In genomic region chr14:73591690-73592448, GRCh38 we compare ENCODE assay signal across 8 cellular contexts. TPM values are rescaled to one million over a fixed set of nuclear protein-coding genes. Genes with fewer than 3 reads are reported as not detected.
DNase-seq lines count a peak whose midpoint lies in the region; ATAC-seq and TF ChIP-seq lines count a peak whose summit lies in the region.

Gene ACOT4 (plus strand): TSS chr14:73591873. CDS start chr14:73591960, 87 bp downstream.

- H3K4me1 ChIP-seq in foreskin keratinocyte = no peaks in the 10 kb centered on the region

- no peak within 1 kb of the TSS for H3K27ac Mint-ChIP-seq in activated T-helper 1 cell treated with anti-CD3 and anti-CD28 coated beads, Interleukin-12 subunit alpha, Interleukin-12 subunit beta, Interleukin-2, Interleukin-4 antibody, amounts not matched to agents 30 ng/mL and 10 ng/mL and 1 ng/mL, durations not matched to agents 14 hours and 24 hours and 36 hours

- no peaks in the 10 kb centered on the region for H3K36me3 Mint-ChIP-seq in activated T-helper 1 cell treated with anti-CD3 and anti-CD28 coated beads, Interleukin-12 subunit alpha, Interleukin-12 subunit beta, Interleukin-2, Interleukin-4 antibody, amounts not matched to agents 30 ng/mL and 10 ng/mL and 1 ng/mL, durations not matched to agents 14 hours and 24 hours and 36 hours (ENCODE audit: low read depth)

- peaks cover 5% of the 10 kb centered on the region for H3K27me3 Mint-ChIP-seq in activated T-helper 1 cell treated with anti-CD3 and anti-CD28 coated beads, Interleukin-12 subunit alpha, Interleukin-12 subunit beta, Interleukin-2, Interleukin-4 antibody, amounts not matched to agents 30 ng/mL and 10 ng/mL and 1 ng/mL, durations not matched to agents 14 hours and 24 hours and 36 hours (ENCODE audit: insufficient read depth)

- H3K4me3 ChIP-seq in BJ (ENCODE audit: low read depth, low read length) = peak within 1 kb of the TSS; percentile 50

- peaks cover 1% of the 10 kb centered on the region; the same call in 1 of the 2 replicates for H3K27me3 ChIP-seq in BJ (ENCODE audit: control insufficient read depth, insufficient read depth, low read length)
- no peaks in the 10 kb centered on the region for H3K27me3 ChIP-seq in foreskin keratinocyte

- in situ Hi-C loops in KBM-7 (cut with MboI; ENCODE audit: low pct_unique_long_range_greater_than_20kb, low sequenced_read_pairs) = no loop called here

- CTCF ChIA-PET in BJ (lab: Yijun Ruan, JAX) = no interaction called here

- TF ChIP-seq CTCF in BJ (IDR thresholded peaks at IDR 0.05; ENCODE audit: insufficient read depth, low read depth, low read length) = no peak
- TF ChIP-seq CTCF in foreskin keratinocyte (conservative IDR thresholded peaks at IDR 0.05) = peak; percentile 27
- no peak for TF ChIP-seq CTCF in omental fat pad (IDR thresholded peaks at IDR 0.05)

- ATAC-seq in GM19397 (IDR thresholded peaks at IDR 0.05; ENCODE audit: unreplicated experiment) (peak; percentile 57), foreskin keratinocyte (peak; percentile 84), omental fat pad (ENCODE audit: low FRiP score) (peak; percentile 82)

- no peaks in the 10 kb centered on the region for H3K4me1 Mint-ChIP-seq in activated T-helper 1 cell treated with anti-CD3 and anti-CD28 coated beads, Interleukin-12 subunit alpha, Interleukin-12 subunit beta, Interleukin-2, Interleukin-4 antibody, amounts not matched to agents 30 ng/mL and 10 ng/mL and 1 ng/mL, durations not matched to agents 14 hours and 24 hours and 36 hours (ENCODE audit: low read depth)

- H3K4me3 Mint-ChIP-seq in activated T-helper 1 cell treated with anti-CD3 and anti-CD28 coated beads, Interleukin-12 subunit alpha, Interleukin-12 subunit beta, Interleukin-2, Interleukin-4 antibody, amounts not matched to agents 30 ng/mL and 10 ng/mL and 1 ng/mL, durations not matched to agents 14 hours and 24 hours and 36 hours = peak within 1 kb of the TSS; percentile 72

- intact Hi-C loops in activated T-helper 1 cell treated with anti-CD3 and anti-CD28 coated beads, Interleukin-12 subunit alpha, Interleukin-12 subunit beta, Interleukin-2, Interleukin-4 antibody, amounts not matched to agents 30 ng/mL and 10 ng/mL and 1 ng/mL, durations not matched to agents 14 hours and 24 hours and 36 hours (cut with micrococcal nuclease) = loop anchor here (2.0 kb wide), 1 partner anchor 21 kb away; the partner anchor contains the start of gene ACOT6

- no peaks in the 10 kb centered on the region for H3K36me3 ChIP-seq in BJ (ENCODE audit: control insufficient read depth, insufficient read depth, low read length)

- H3K9me3 Mint-ChIP-seq in activated T-helper 1 cell treated with anti-CD3 and anti-CD28 coated beads, Interleukin-12 subunit alpha, Interleukin-12 subunit beta, Interleukin-2, Interleukin-4 antibody, amounts not matched to agents 30 ng/mL and 10 ng/mL and 1 ng/mL, durations not matched to agents 14 hours and 24 hours and 36 hours = no peaks in the 10 kb centered on the region

- POLR2A ChIA-PET in BJ (lab: Charles Lee) = interaction anchor here (0.6 kb wide), 1 partner anchor 13 kb away, joined by 8 read pairs; no protein-coding TSS in a partner anchor

- no peak within 1 kb of the TSS for H3K27ac ChIP-seq in foreskin keratinocyte

- DNase-seq in BJ (ENCODE audit: low read depth) = no peak
- DNase-seq in NCI-H748 (lab: John Stamatoyannopoulos, UW; ENCODE audit: unreplicated experiment) = peak; percentile 77
- DNase-seq in activated T-helper 1 cell treated with anti-CD3 and anti-CD28 coated beads, Interleukin-12 subunit alpha, Interleukin-12 subunit beta, Interleukin-2, Interleukin-4 antibody, amounts not matched to agents 30 ng/mL and 10 ng/mL and 1 ng/mL, durations not matched to agents 14 hours and 24 hours and 36 hours (ENCODE audit: low spot score) = peak; percentile 32
- DNase-seq in foreskin keratinocyte = peak in 1 of 2 donors; percentile 34
- no peak for DNase-seq in omental fat pad (ENCODE audit: low spot score)
- DNase-seq in KBM-7 = no peak
- no peak for DNase-seq in ureter (ENCODE audit: low spot score)

RNA-seq across cellular contexts. Expression of gene ACOT4, which starts in this region (rescaled TPM):
- 0.67 and 0.82 TPM in 2 replicates for polyA plus RNA-seq in BJ (2011; rRNA removed)
- 0.21 and 0.43 TPM in 2 replicates for polyA minus RNA-seq in BJ (2011; rRNA and poly(A)+ RNA removed)
- 1.1 and 1.9 TPM in 2 replicates for total RNA-seq in activated T-helper 1 cell treated with anti-CD3 and anti-CD28 coated beads, Interleukin-12 subunit alpha, Interleukin-12 subunit beta, Interleukin-2, Interleukin-4 antibody, amounts not matched to agents 30 ng/mL and 10 ng/mL and 1 ng/mL, durations not matched to agents 14 hours and 24 hours and 36 hours
- total RNA-seq in foreskin keratinocyte = 1.1 and 1.2 TPM in 2 replicates
- polyA plus RNA-seq in foreskin keratinocyte = 1.00 and 1.2 TPM in 2 replicates
- total RNA-seq in omental fat pad = 1 to 10 TPM; 1.7 to 6.5 (median 2.4) TPM
- total RNA-seq in ureter = 4.7 TPM

Comparison
In these comparisons a context has a peak if more than half of its experiments do, and no peak if none do; other contexts are left out.
1. DNase-seq: peak in NCI-H748 (single experiment) and activated T-helper 1 cell treated with anti-CD3 and anti-CD28 coated beads, Interleukin-12 subunit alpha, Interleukin-12 subunit beta, Interleukin-2, Interleukin-4 antibody, amounts not matched to agents 30 ng/mL and 10 ng/mL and 1 ng/mL, durations not matched to agents 14 hours and 24 hours and 36 hours (single experiment); none in BJ (single experiment), omental fat pad (single experiment), KBM-7 (single experiment) and ureter (single experiment).
2. Peak in every context shown above with its lines, with median percentiles within 50 percentile points of each other: ATAC-seq.